In the genomic region with DNA sequence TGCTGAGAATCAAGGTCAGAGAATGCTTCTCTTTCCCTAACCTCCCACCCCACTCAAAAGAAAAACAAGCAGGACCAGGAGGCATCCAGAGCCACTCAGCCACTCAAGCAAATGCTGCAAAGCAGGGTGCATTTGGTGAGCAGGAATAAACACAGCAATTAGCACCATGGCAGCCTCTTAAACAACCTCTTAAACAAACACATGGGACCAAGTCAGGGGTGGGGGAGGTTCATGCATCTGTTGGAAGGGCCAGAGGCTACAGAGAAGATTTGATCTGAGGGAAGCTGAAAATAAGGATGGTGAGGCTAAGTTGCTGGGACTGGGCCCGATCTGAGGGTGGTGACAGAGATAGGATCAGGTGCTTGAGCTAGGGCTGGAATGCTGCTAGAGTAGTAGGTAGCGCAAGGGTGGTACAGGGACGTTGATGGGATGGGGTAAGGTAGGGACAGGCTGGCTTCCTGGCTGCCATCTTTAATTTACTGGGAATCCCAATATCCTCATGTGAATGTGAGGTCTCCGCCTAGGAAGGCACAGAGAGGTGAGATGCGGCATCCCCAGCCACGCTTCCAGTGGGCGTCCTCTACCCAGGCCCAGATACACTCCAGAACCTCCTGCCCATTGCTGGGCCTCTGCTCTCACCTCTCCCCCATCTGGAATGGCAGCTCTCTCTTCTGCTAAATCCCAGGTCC, we compare ENCODE assay signal across 20 cellular contexts. TPM values are rescaled to one million over a fixed set of nuclear protein-coding genes. Genes with fewer than 3 reads are reported as not detected.
DNase-seq lines count a peak whose midpoint lies in the region; ATAC-seq and TF ChIP-seq lines count a peak whose summit lies in the region.
"Had no signal": no experiment of that assay in that cellular context is flagged by ENCODE, and none has a peak within 500 bp of the region (broad histone marks: within the 10 kb centered on the region; RNA-seq: fewer than 3 reads in every experiment).

No MANE protein-coding gene starts in this region.

- no peak overlapping the region for H3K27ac Mint-ChIP-seq in GM23338
- H3K27ac Mint-ChIP-seq in nephron progenitor cell = peak overlapping the region; percentile 96
- H3K27ac Mint-ChIP-seq: naive B cell; T-helper 1 cell treated with Interleukin-12 subunit alpha and Interleukin-12 subunit beta and Interleukin-4 antibody, amounts not matched to agents 30 μg/mL and 1 μg/mL, for 36 hours had no signal

- intact Hi-C loops in transverse colon (cut with DNase I; ENCODE audit: low total_unique reads) = no loop called here

- 43 to 91% methylated on average over 1 to 7 of the region's 7 CpGs for WGBS in transverse colon (ENCODE audit: low coverage in 1 of 2), 2 donors

- H3K4me3 ChIP-seq in GM23338 = no peak overlapping the region
- no peak overlapping the region for H3K4me3 ChIP-seq in transverse colon
- H3K4me3 ChIP-seq: BLaER1, GM12878 had no signal

- H2AFZ ChIP-seq in GM23338 = peak overlapping the region; percentile 32; the same call in 1 of the 2 replicates

- H3K27ac ChIP-seq in GM23338 (ENCODE audit: low read depth) (no peak overlapping the region), transverse colon (no peak overlapping the region)
- H3K27ac ChIP-seq: BLaER1, brain microvascular endothelial cell, KMS-11 had no signal

- no peaks in the 10 kb centered on the region for H3K9me3 ChIP-seq in transverse colon
- H3K9me3 ChIP-seq: BLaER1 had no signal

- no peaks in the 10 kb centered on the region for H3K4me1 ChIP-seq in GM23338 (ENCODE audit: insufficient read depth)
- H3K4me1 ChIP-seq in transverse colon = no peaks in the 10 kb centered on the region
- H3K4me1 ChIP-seq: BLaER1 had no signal

- DNase-seq in GM23338 (ENCODE audit: low spot score) = no peak
- DNase-seq in NCI-H146 (lab: John Stamatoyannopoulos, UW) = peak; percentile 80
- DNase-seq in NCI-H774 (lab: John Stamatoyannopoulos, UW) = peak; percentile 69
- DNase-seq in nephron progenitor cell = no peak
- DNase-seq in effector CD8-positive, alpha-beta T cell (lab: John Stamatoyannopoulos, UW) = no peak
- no peak for DNase-seq in SW 1271 (lab: John Stamatoyannopoulos, UW)
- no peak for DNase-seq in transverse colon
- DNase-seq: activated CD4-positive, alpha-beta T cell treated with anti-CD3 and anti-CD28 coated beads for 1 hour; activated naive CD4-positive, alpha-beta T cell treated with anti-CD3 and anti-CD28 coated beads, Interleukin-2, amount 50 U/mL, for 16 hours; brain microvascular endothelial cell; naive B cell had no signal

- H3K4me1 Mint-ChIP-seq in GM23338 (peaks cover 11% of the 10 kb centered on the region), nephron progenitor cell (peaks cover 53% of the 10 kb centered on the region)
- H3K4me1 Mint-ChIP-seq: naive B cell had no signal

- H3K36me3 Mint-ChIP-seq in GM23338 (ENCODE audit: low read depth) (no peaks in the 10 kb centered on the region), nephron progenitor cell (ENCODE audit: low read depth) (no peaks in the 10 kb centered on the region)
- H3K36me3 Mint-ChIP-seq: naive B cell had no signal

- no peak overlapping the region for H3K4me2 ChIP-seq in GM23338
- H3K4me2 ChIP-seq: BLaER1, KMS-11 had no signal

- no peaks in the 10 kb centered on the region for H3F3A ChIP-seq in GM23338 (replicated peaks; ENCODE audit: low read depth)

- H3K79me2 ChIP-seq in GM23338 (replicated peaks; ENCODE audit: insufficient read depth) = no peaks in the 10 kb centered on the region

- no peak overlapping the region for H3K4me3 Mint-ChIP-seq in GM23338
- H3K4me3 Mint-ChIP-seq in nephron progenitor cell = peak overlapping the region; percentile 12
- H3K4me3 Mint-ChIP-seq: naive B cell; T-helper 1 cell treated with Interleukin-12 subunit alpha and Interleukin-12 subunit beta and Interleukin-4 antibody, amounts not matched to agents 30 μg/mL and 1 μg/mL, for 36 hours had no signal

- H3K27me3 ChIP-seq in GM23338 (ENCODE audit: insufficient read depth) (no peaks in the 10 kb centered on the region), transverse colon (no peaks in the 10 kb centered on the region)
- H3K27me3 ChIP-seq: BLaER1, brain microvascular endothelial cell had no signal

- no peak for TF ChIP-seq CTCF in GM23338 (conservative IDR thresholded peaks at IDR 0.05; ENCODE audit: low read depth in 2 of 2)
- TF ChIP-seq CTCF in nephron progenitor cell (IDR thresholded peaks at IDR 0.05) = no peak
- TF ChIP-seq CTCF in transverse colon (IDR thresholded peaks at IDR 0.05) = no peak

- H3K9me3 Mint-ChIP-seq in GM23338 (no peaks in the 10 kb centered on the region; the same call in 2 of the 3 replicates), nephron progenitor cell (no peaks in the 10 kb centered on the region)
- H3K9me3 Mint-ChIP-seq: naive B cell; T-helper 1 cell treated with Interleukin-12 subunit alpha and Interleukin-12 subunit beta and Interleukin-4 antibody, amounts not matched to agents 30 μg/mL and 1 μg/mL, for 36 hours had no signal

- H3K27me3 Mint-ChIP-seq in GM23338 (ENCODE audit: insufficient read depth, low read depth, poor library complexity) = peaks cover 7% of the 10 kb centered on the region
- peaks cover 16% of the 10 kb centered on the region for H3K27me3 Mint-ChIP-seq in nephron progenitor cell (ENCODE audit: low read depth, poor library complexity)

- no peak for ATAC-seq in GM23338
- ATAC-seq in GM21367 (IDR thresholded peaks at IDR 0.05; ENCODE audit: unreplicated experiment) = no peak
- ATAC-seq: GM12878 had no signal

- no peaks in the 10 kb centered on the region; the same call in 1 of the 2 replicates for H3K9me2 ChIP-seq in GM23338 (ENCODE audit: insufficient read depth)

- TF ChIP-seq POLR2A in transverse colon (IDR thresholded peaks at IDR 0.05) = no peak

- in situ Hi-C loops in transverse colon (cut with MboI; ENCODE audit: low pct_ligation_motif_present in 1 of 4, low pct_unique_long_range_greater_than_20kb in 1 of 4, low sequenced_read_pairs in 3 of 4) = no loop called here

- H3K36me3 ChIP-seq in GM23338 (ENCODE audit: insufficient read depth) (no peaks in the 10 kb centered on the region), transverse colon (no peaks in the 10 kb centered on the region)
- H3K36me3 ChIP-seq: BLaER1, brain microvascular endothelial cell had no signal

- no peaks in the 10 kb centered on the region for H4K20me1 ChIP-seq in GM23338 (replicated peaks; ENCODE audit: insufficient read depth)
- H4K20me1 ChIP-seq: BLaER1 had no signal

- TF ChIP-seq EP300 in transverse colon (IDR thresholded peaks at IDR 0.05; ENCODE audit: low read depth) = no peak

TF ChIP-seq in GM23338, 12 proteins besides CTCF, POLR2A, EP300 and RAD21 (continues in another document):
- TF ChIP-seq ZNF462 (CRISPR knock-in tag; IDR thresholded peaks at IDR 0.05) = no peak

RNA-seq across cellular contexts. Expression of gene LMO1, which starts 26.6 kb away (rescaled TPM):
- not detected in 2 replicates for total RNA-seq in GM23338 (2014; rRNA removed; shearing (Covaris generic))
- 0.19 and 0.40 TPM in 2 replicates for polyA plus RNA-seq in GM23338 (2016; fragmentation: Nextera tagmentation; extraction: Ambion mirVana)
- total RNA-seq in transverse colon = not detected
- total RNA-seq: dermis microvascular lymphatic vessel endothelial cell, fibroblast of lung, GM12878, liver, RPMI7951 had no signal
- polyA plus RNA-seq: fibroblast of lung, GM12878, liver had no signal

Comparison
In these comparisons a context has a peak if more than half of its experiments do, and no peak if none do; other contexts are left out.
1. DNase-seq: peak in NCI-H146 (single experiment) and NCI-H774 (single experiment); none in GM23338 (single experiment), nephron progenitor cell (single experiment), effector CD8-positive, alpha-beta T cell (single experiment), SW 1271 (0 of 2) and transverse colon (single experiment).